In genomic region chr9:20835364-20836286, GRCh38 we compare ENCODE assay signal across 1 cellular context.
TF ChIP-seq lines count a peak whose summit lies in the region.

No MANE protein-coding gene starts in this region.

TF ChIP-seq in HepG2, 621 proteins besides CTCF, POLR2A, EP300 and RAD21 (continued from another document and continues in another):
- no peak for TF ChIP-seq ZNF646 (CRISPR knock-in tag; IDR thresholded peaks at IDR 0.05)
- peak; percentile 63 for TF ChIP-seq TARDBP (CRISPR knock-in tag; IDR thresholded peaks at IDR 0.05)
- TF ChIP-seq NR2C2 (CRISPR knock-in tag; IDR thresholded peaks at IDR 0.05; ENCODE audit: borderline replicate concordance), result no peak
- TF ChIP-seq ZNF451 (CRISPR knock-in tag; IDR thresholded peaks at IDR 0.05), result no peak
- TF ChIP-seq ZNF883 (CRISPR knock-in tag; IDR thresholded peaks at IDR 0.05; ENCODE audit: not compliant biosample characterization), result no peak
- TF ChIP-seq ATF1 (CRISPR knock-in tag; IDR thresholded peaks at IDR 0.05), result peak; percentile 52; the same call in 1 of the 2 replicates
- no peak for TF ChIP-seq POLR2G (IDR thresholded peaks at IDR 0.05; ENCODE audit: low read depth, low read length)
- TF ChIP-seq ZNF260 (CRISPR knock-in tag; IDR thresholded peaks at IDR 0.05; ENCODE audit: borderline replicate concordance, low read depth), result no peak
- TF ChIP-seq TRAFD1 (CRISPR knock-in tag; IDR thresholded peaks at IDR 0.05; ENCODE audit: borderline replicate concordance), result no peak
- peak; percentile 83 for TF ChIP-seq MED1 (CRISPR knock-in tag; IDR thresholded peaks at IDR 0.05)
- no peak for TF ChIP-seq NBN (conservative IDR thresholded peaks at IDR 0.05)
- no peak for TF ChIP-seq ZNF234 (CRISPR knock-in tag; conservative IDR thresholded peaks at IDR 0.05)
- no peak for TF ChIP-seq ARNTL (CRISPR knock-in tag; IDR thresholded peaks at IDR 0.05)
- peak; percentile 62; the same call in 1 of the 2 replicates for TF ChIP-seq ELF3 (CRISPR knock-in tag; IDR thresholded peaks at IDR 0.05)
- TF ChIP-seq SALL2 (CRISPR knock-in tag; IDR thresholded peaks at IDR 0.05), result no peak
- no peak for TF ChIP-seq ZSCAN12 (CRISPR knock-in tag; IDR thresholded peaks at IDR 0.05)
- no peak for TF ChIP-seq ZFP36 (IDR thresholded peaks at IDR 0.05; ENCODE audit: borderline replicate concordance, low read depth, low read length, partially characterized antibody)
- no peak for TF ChIP-seq ZNF713 (CRISPR knock-in tag; IDR thresholded peaks at IDR 0.05)
- TF ChIP-seq ZNF746 (CRISPR knock-in tag; IDR thresholded peaks at IDR 0.05), result no peak
- no peak for TF ChIP-seq CCAR2 (optimal IDR thresholded peaks at IDR 0.05; ENCODE audit: low read depth, low read length)
- TF ChIP-seq HMG20A (CRISPR knock-in tag; IDR thresholded peaks at IDR 0.05; ENCODE audit: borderline replicate concordance), result peak; percentile 97
- no peak for TF ChIP-seq ZNF329 (CRISPR knock-in tag; IDR thresholded peaks at IDR 0.05; ENCODE audit: low read depth)
- no peak for TF ChIP-seq PRDM15 (CRISPR knock-in tag; IDR thresholded peaks at IDR 0.05)
- TF ChIP-seq ESRRA (CRISPR knock-in tag; IDR thresholded peaks at IDR 0.05; ENCODE audit: low read depth), result no peak
- no peak for TF ChIP-seq ZNF558 (CRISPR knock-in tag; IDR thresholded peaks at IDR 0.05; ENCODE audit: borderline replicate concordance)
- peak; percentile 47 for TF ChIP-seq FOSL2 (CRISPR knock-in tag; IDR thresholded peaks at IDR 0.05)
- TF ChIP-seq ZNF296 (CRISPR knock-in tag; conservative IDR thresholded peaks at IDR 0.05), result no peak
- TF ChIP-seq ZSCAN9 (CRISPR knock-in tag; IDR thresholded peaks at IDR 0.05; ENCODE audit: borderline replicate concordance), result no peak
- no peak for TF ChIP-seq KDM2A (CRISPR knock-in tag; IDR thresholded peaks at IDR 0.05; ENCODE audit: borderline replicate concordance, low read depth)
- TF ChIP-seq DNMT1 (CRISPR knock-in tag; IDR thresholded peaks at IDR 0.05), result no peak
- TF ChIP-seq HNF1B (CRISPR knock-in tag; IDR thresholded peaks at IDR 0.05), result no peak
- TF ChIP-seq MTF1 (CRISPR knock-in tag; IDR thresholded peaks at IDR 0.05), result no peak
- no peak for TF ChIP-seq RFXANK (CRISPR knock-in tag; IDR thresholded peaks at IDR 0.05)
- TF ChIP-seq TOPORS (CRISPR knock-in tag; IDR thresholded peaks at IDR 0.05), result no peak
- peak; percentile 59 for TF ChIP-seq TCF7L2 (IDR thresholded peaks at IDR 0.05; ENCODE audit: low read depth, low read length)
- no peak for TF ChIP-seq ZNF513 (CRISPR knock-in tag; conservative IDR thresholded peaks at IDR 0.05)
- TF ChIP-seq DMTF1 (CRISPR knock-in tag; IDR thresholded peaks at IDR 0.05), result no peak
- no peak for TF ChIP-seq HNRNPLL (IDR thresholded peaks at IDR 0.05; ENCODE audit: low read depth, low read length, poor library complexity, severe bottlenecking)
- TF ChIP-seq CREBL2 (CRISPR knock-in tag; IDR thresholded peaks at IDR 0.05; ENCODE audit: borderline replicate concordance), result no peak
- no peak for TF ChIP-seq ZNF251 (CRISPR knock-in tag; IDR thresholded peaks at IDR 0.05)
- TF ChIP-seq ZBTB37 (CRISPR knock-in tag; IDR thresholded peaks at IDR 0.05), result peak; percentile 53; the same call in 1 of the 2 replicates
- no peak for TF ChIP-seq MED8 (CRISPR knock-in tag; IDR thresholded peaks at IDR 0.05; ENCODE audit: insufficient replicate concordance)
- TF ChIP-seq ZNF709 (CRISPR knock-in tag; IDR thresholded peaks at IDR 0.05), result no peak
- no peak for TF ChIP-seq ZNF121 (CRISPR knock-in tag; IDR thresholded peaks at IDR 0.05)
- no peak for TF ChIP-seq PLSCR1 (CRISPR knock-in tag; IDR thresholded peaks at IDR 0.05; ENCODE audit: borderline replicate concordance)
- TF ChIP-seq IKZF4 (CRISPR knock-in tag; IDR thresholded peaks at IDR 0.05; ENCODE audit: borderline replicate concordance, low read depth, not compliant biosample characterization), result no peak
- no peak for TF ChIP-seq ZNF549 (CRISPR knock-in tag; IDR thresholded peaks at IDR 0.05)
- TF ChIP-seq ETV5 (CRISPR knock-in tag; IDR thresholded peaks at IDR 0.05; ENCODE audit: borderline replicate concordance), result peak; percentile 88; the same call in 1 of the 2 replicates
- TF ChIP-seq HMG20B (CRISPR knock-in tag; conservative IDR thresholded peaks at IDR 0.05), result peak; percentile 98
